ENCODE assay signal across 24 cellular contexts in the genomic region with DNA sequence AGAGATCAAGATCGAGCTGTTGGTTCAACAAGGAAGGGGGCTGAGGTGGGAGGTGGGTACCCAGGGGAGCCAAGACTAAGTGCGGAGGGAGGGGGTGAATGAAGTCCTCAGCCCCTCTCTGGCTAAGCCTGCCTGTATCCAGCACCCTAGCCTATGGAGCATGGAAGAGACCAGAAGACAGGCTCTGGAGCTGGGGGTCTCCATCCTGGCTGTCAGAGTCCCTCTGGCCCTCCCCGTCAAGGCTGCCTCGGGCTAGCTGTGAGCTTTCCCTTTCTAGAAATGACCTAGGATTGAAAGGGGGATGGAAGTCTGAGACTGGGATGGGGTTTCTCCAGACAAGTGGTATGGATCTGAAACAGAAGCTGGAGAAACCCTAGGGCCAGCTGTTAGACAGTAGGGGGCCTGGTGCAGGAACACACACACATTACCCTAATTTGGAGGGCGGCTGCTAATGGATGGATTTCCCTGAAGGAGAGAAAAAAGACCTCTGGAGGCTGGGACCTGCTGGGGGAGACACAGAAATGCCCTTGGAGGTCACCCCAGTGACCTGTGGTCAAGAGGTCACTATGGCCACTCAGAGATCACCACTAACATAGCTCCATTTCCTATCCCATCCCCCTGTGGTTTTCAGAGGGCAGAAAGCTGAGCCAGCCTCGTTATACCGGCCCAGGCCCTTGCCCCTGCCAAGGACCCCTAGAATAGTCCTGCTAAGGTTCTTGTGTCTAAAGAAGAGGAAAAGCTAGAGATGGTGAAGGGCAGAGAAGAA.
"Had no signal": no experiment of that assay in that cellular context is flagged by ENCODE, and none has a peak within 500 bp of the region (broad histone marks: within the 10 kb centered on the region; RNA-seq: fewer than 3 reads in every experiment).

No MANE protein-coding gene starts in this region.

- DNase-seq: dermis blood vessel endothelial cell; effector CD4-positive, alpha-beta T cell; foreskin melanocyte; head of caudate nucleus; kidney; left colon; left ventricle myocardium superior; mesenchymal stem cell; midbrain; nucleus accumbens; pancreas; right cardiac atrium; stimulated activated CD4-positive, alpha-beta T cell treated with anti-CD3 and anti-CD28 coated beads, Interleukin-2, amount 100 ng/mL, for 48 hours; stimulated activated naive CD4-positive, alpha-beta T cell treated with Interleukin-2 at 50 U/mL for 16 hours; upper lobe of right lung had no signal

- H3K4me2 ChIP-seq: hepatocyte, neural progenitor cell, smooth muscle cell had no signal

- H3K36me3 Mint-ChIP-seq: natural killer cell treated with Interleukin-12 subunit alpha and Interleukin-12 subunit beta and Interleukin-15 and Interleukin-18, amount 100 ng/mL, for 72 hours had no signal

- H3K4me1 ChIP-seq: pancreas, suprapubic skin, tibial nerve, upper lobe of right lung, vagina had no signal

- H3K79me2 ChIP-seq: hepatocyte had no signal

- H3K36me3 ChIP-seq: neural progenitor cell, pancreas, suprapubic skin, tibial nerve, upper lobe of right lung, vagina had no signal

- H3K9me3 ChIP-seq: pancreas, suprapubic skin, tibial nerve, upper lobe of right lung, vagina had no signal

- H3K27ac Mint-ChIP-seq: natural killer cell treated with Interleukin-12 subunit alpha and Interleukin-12 subunit beta and Interleukin-15 and Interleukin-18, amount 100 ng/mL, for 72 hours; neural progenitor cell; progenitor cell of endocrine pancreas had no signal

- H3K27ac ChIP-seq: hepatocyte, neural progenitor cell, pancreas, suprapubic skin, tibial nerve, upper lobe of right lung, vagina had no signal

- ATAC-seq: left colon; left ventricle myocardium superior; natural killer cell treated with Interleukin-12 subunit alpha and Interleukin-12 subunit beta and Interleukin-15 and Interleukin-18, amount 100 ng/mL, for 72 hours; pancreas; right cardiac atrium; upper lobe of right lung had no signal

- H3K27me3 ChIP-seq: pancreas, tibial nerve, upper lobe of right lung, vagina had no signal

- H2AFZ ChIP-seq: hepatocyte, neural progenitor cell had no signal

- H3K4me3 ChIP-seq: hepatocyte, lung, neural progenitor cell, pancreas, smooth muscle cell, suprapubic skin, tibial nerve, upper lobe of right lung, vagina had no signal

- H3K9me3 Mint-ChIP-seq: natural killer cell treated with Interleukin-12 subunit alpha and Interleukin-12 subunit beta and Interleukin-15 and Interleukin-18, amount 100 ng/mL, for 72 hours had no signal
